In the genomic region with DNA sequence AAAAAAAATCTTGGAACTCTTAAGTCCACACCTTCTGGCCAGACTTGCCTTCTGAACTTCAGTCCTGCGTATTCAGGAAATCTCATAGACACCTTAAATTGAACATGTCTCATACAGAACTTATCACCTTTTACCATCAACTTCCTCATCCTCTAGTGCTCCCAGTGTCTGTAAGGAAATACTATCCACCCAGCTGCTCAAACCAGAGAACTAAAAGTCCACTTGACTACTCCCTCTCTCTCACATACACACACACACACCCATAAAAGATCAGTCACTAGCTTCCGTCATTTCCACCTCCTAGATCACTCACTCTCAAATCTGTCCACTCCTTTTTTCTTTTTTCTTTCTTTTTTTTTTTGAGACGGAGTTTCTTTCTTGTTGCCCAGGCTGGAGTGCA, we compare ENCODE assay signal across 23 cellular contexts. TPM values are rescaled to one million over a fixed set of nuclear protein-coding genes. Genes with fewer than 3 reads are reported as not detected.
DNase-seq lines count a peak whose midpoint lies in the region; ATAC-seq and TF ChIP-seq lines count a peak whose summit lies in the region.
"Had no signal": no experiment of that assay in that cellular context is flagged by ENCODE, and none has a peak within 500 bp of the region (broad histone marks: within the 10 kb centered on the region; RNA-seq: fewer than 3 reads in every experiment).

No MANE protein-coding gene starts in this region.

- H3K27me3 Mint-ChIP-seq in CD4-positive, alpha-beta T cell = no peaks in the 10 kb centered on the region
- peaks cover 0 to 2% of the 10 kb centered on the region in 2 donors for H3K27me3 Mint-ChIP-seq in T-cell

- H3K4me3 ChIP-seq in left lung = no peak overlapping the region
- H3K4me3 ChIP-seq: GM23248, lower lobe of right lung, prostate gland, suprapubic skin had no signal

- peak; percentile 37 for ATAC-seq in CD4-positive, alpha-beta T cell (ENCODE audit: poor library complexity)
- ATAC-seq in T-cell (replicated peaks in 1 of 4) (peak in 1 of 4 experiments; percentile 46), esophagus mucosa (peak; percentile 41), HG02840 (IDR thresholded peaks at IDR 0.05; ENCODE audit: low FRiP score, unreplicated experiment) (no peak), GM18511 (IDR thresholded peaks at IDR 0.05; ENCODE audit: unreplicated experiment) (no peak), left lung (no peak)
- ATAC-seq: lower lobe of right lung; Right ventricle myocardium inferior; stimulated activated effector memory CD8-positive, alpha-beta T cell treated with anti-CD3 and anti-CD28 coated beads, Interleukin-12 subunit alpha, Interleukin-12 subunit beta, amount 100 ng/mL, for 72 hours had no signal

- no peaks in the 10 kb centered on the region for H3K9me3 ChIP-seq in CD4-positive, alpha-beta T cell (ENCODE audit: control insufficient read depth, low read length)
- H3K9me3 ChIP-seq in left lung = no peaks in the 10 kb centered on the region
- H3K9me3 ChIP-seq: lower lobe of right lung, prostate gland, suprapubic skin had no signal

- H3K27ac ChIP-seq in CD4-positive, alpha-beta T cell (ENCODE audit: low read depth, low read length) = no peak overlapping the region
- H3K27ac ChIP-seq in left lung = no peak overlapping the region
- H3K27ac ChIP-seq: GM23248, lower lobe of right lung, prostate gland, suprapubic skin had no signal

- peaks cover 0 to 14% of the 10 kb centered on the region in 2 donors for H3K4me1 ChIP-seq in left lung
- H3K4me1 ChIP-seq: prostate gland had no signal

- DNase-seq in CD4-positive, alpha-beta T cell = no peak
- DNase-seq in KBM-7 (peak; percentile 89), T-cell (no peak), left lung (no peak)
- DNase-seq in stimulated activated CD4-positive, alpha-beta T cell treated with anti-CD3 and anti-CD28 coated beads, Interleukin-15, amount 100 ng/mL, for 24 hours = no peak
- DNase-seq: activated CD4-positive, alpha-beta T cell treated with anti-CD3 and anti-CD28 coated beads, Interleukin-2, amount 50 U/mL, for 4 hours; activated CD8-positive, alpha-beta memory T cell treated with anti-CD3 and anti-CD28 coated beads, Interleukin-2, amount 50 U/mL, for 4 hours; activated naive CD8-positive, alpha-beta T cell treated with anti-CD3 and anti-CD28 coated beads, Interleukin-2, amount 10 ng/mL, durations not matched to agents 7 days and 5 days; DMS 273 treated with DMSO at 0.1 percent for 48 hours; GM23248; lower lobe of right lung; NCI-H1417; NCI-H2107; NCI-H524; stimulated activated CD4-positive, alpha-beta T cell treated with anti-CD3 and anti-CD28 coated beads, Interleukin-1b, Interleukin-23, amount 100 ng/mL, for 48 hours had no signal

- no peaks in the 10 kb centered on the region for H3K36me3 ChIP-seq in left lung
- H3K36me3 ChIP-seq: lower lobe of right lung, prostate gland, suprapubic skin had no signal

- H3K9me3 Mint-ChIP-seq in CD4-positive, alpha-beta T cell = no peaks in the 10 kb centered on the region
- H3K9me3 Mint-ChIP-seq in T-cell = no peaks in the 10 kb centered on the region
- H3K9me3 Mint-ChIP-seq: stimulated activated effector memory CD8-positive, alpha-beta T cell treated with anti-CD3 and anti-CD28 coated beads, Interleukin-12 subunit alpha, Interleukin-12 subunit beta, amount 100 ng/mL, for 72 hours had no signal

- CTCF ChIA-PET in CD4-positive, alpha-beta T cell (lab: Charles Lee) = no interaction called here
- CTCF ChIA-PET in T-cell (lab: Charles Lee) = interaction anchor here (0.6 to 0.7 kb wide), 4 partner anchors 112 to 455 kb away, joined by 3 to 8 read pairs (median 4); no protein-coding TSS in a partner anchor

- no peak for TF ChIP-seq CTCF in CD4-positive, alpha-beta T cell (IDR thresholded peaks at IDR 0.05)
- TF ChIP-seq CTCF in left lung (IDR thresholded peaks at IDR 0.05) = no peak

- H3K36me3 Mint-ChIP-seq in CD4-positive, alpha-beta T cell (ENCODE audit: low read depth) = no peaks in the 10 kb centered on the region
- H3K36me3 Mint-ChIP-seq in T-cell = no peaks in the 10 kb centered on the region
- H3K36me3 Mint-ChIP-seq: activated naive CD8-positive, alpha-beta T cell treated with anti-CD3 and anti-CD28 coated beads, Interleukin-2, amount 10 ng/mL, durations not matched to agents 7 days and 5 days; stimulated activated effector memory CD8-positive, alpha-beta T cell treated with anti-CD3 and anti-CD28 coated beads, Interleukin-12 subunit alpha, Interleukin-12 subunit beta, amount 100 ng/mL, for 72 hours had no signal

- H3K4me1 Mint-ChIP-seq in CD4-positive, alpha-beta T cell (ENCODE audit: low read depth) = peaks cover 39% of the 10 kb centered on the region
- H3K4me1 Mint-ChIP-seq in T-cell = peaks cover 26 to 42% (median 37%) of the 10 kb centered on the region in 3 donors

- POLR2A ChIA-PET in CD4-positive, alpha-beta T cell (lab: Charles Lee) = interaction anchor here (1.2 to 1.6 kb wide), 2 partner anchors 10 to 11 kb away, joined by 3 to 7 read pairs; a partner anchor contains a TSS
- POLR2A ChIA-PET in T-cell (lab: Charles Lee) = interaction anchor here in 1 of 2 donors (0.7 kb wide), 1 partner anchor 28 kb away, joined by 3 read pairs; no protein-coding TSS in a partner anchor

- no peak overlapping the region for H3K4me3 Mint-ChIP-seq in CD4-positive, alpha-beta T cell
- H3K4me3 Mint-ChIP-seq in T-cell = no peak overlapping the region
- H3K4me3 Mint-ChIP-seq: activated naive CD8-positive, alpha-beta T cell treated with anti-CD3 and anti-CD28 coated beads, Interleukin-2, amount 10 ng/mL, durations not matched to agents 7 days and 5 days; CD14-positive monocyte; stimulated activated effector memory CD8-positive, alpha-beta T cell treated with anti-CD3 and anti-CD28 coated beads, Interleukin-12 subunit alpha, Interleukin-12 subunit beta, amount 100 ng/mL, for 72 hours had no signal

- H3K27ac Mint-ChIP-seq in CD4-positive, alpha-beta T cell = no peak overlapping the region
- H3K27ac Mint-ChIP-seq in T-cell = peak overlapping the region; percentile 18 to 75
- H3K27ac Mint-ChIP-seq: activated naive CD8-positive, alpha-beta T cell treated with anti-CD3 and anti-CD28 coated beads, Interleukin-2, amount 10 ng/mL, durations not matched to agents 7 days and 5 days; stimulated activated effector memory CD8-positive, alpha-beta T cell treated with anti-CD3 and anti-CD28 coated beads, Interleukin-12 subunit alpha, Interleukin-12 subunit beta, amount 100 ng/mL, for 72 hours had no signal

- H3K27me3 ChIP-seq in CD4-positive, alpha-beta T cell (ENCODE audit: control insufficient read depth, insufficient read depth, low read length) = no peaks in the 10 kb centered on the region
- no peaks in the 10 kb centered on the region for H3K27me3 ChIP-seq in left lung
- H3K27me3 ChIP-seq: suprapubic skin had no signal

- in situ Hi-C loops in KBM-7 (cut with MboI; ENCODE audit: low pct_unique_long_range_greater_than_20kb, low sequenced_read_pairs) = no loop called here

- intact Hi-C loops in CD4-positive, alpha-beta T cell (cut with DNase I, micrococcal nuclease) = loop anchor here (5.0 to 10.0 kb wide), 2 partner anchors 55 to 57 kb away; no protein-coding TSS in a partner anchor
- intact Hi-C loops in left lung (cut with DNase I) = no loop called here

RNA-seq across cellular contexts. Expression of a gene that starts 10.9 kb away (rescaled TPM):
- 100 to 1,000 TPM; 121 to 126 TPM for total RNA-seq in CD4-positive, alpha-beta T cell
- total RNA-seq in T-cell (100 to 1,000 TPM; 293 to 345 (median 298) TPM), esophagus mucosa (240 TPM), left lung (100 to 1,000 TPM; 366 to 501 TPM)

Comparison
In these comparisons a context has a peak if more than half of its experiments do, and no peak if none do; other contexts are left out.
1. ATAC-seq: peak in CD4-positive, alpha-beta T cell (single experiment) and esophagus mucosa (single experiment); none in HG02840 (single experiment), GM18511 (single experiment) and left lung (single experiment).
2. intact Hi-C loops: an anchor here in CD4-positive, alpha-beta T cell (5.0 to 10.0 kb wide); none called in left lung.